Comparison of ENCODE assay signal across 26 cellular contexts in the genomic region with DNA sequence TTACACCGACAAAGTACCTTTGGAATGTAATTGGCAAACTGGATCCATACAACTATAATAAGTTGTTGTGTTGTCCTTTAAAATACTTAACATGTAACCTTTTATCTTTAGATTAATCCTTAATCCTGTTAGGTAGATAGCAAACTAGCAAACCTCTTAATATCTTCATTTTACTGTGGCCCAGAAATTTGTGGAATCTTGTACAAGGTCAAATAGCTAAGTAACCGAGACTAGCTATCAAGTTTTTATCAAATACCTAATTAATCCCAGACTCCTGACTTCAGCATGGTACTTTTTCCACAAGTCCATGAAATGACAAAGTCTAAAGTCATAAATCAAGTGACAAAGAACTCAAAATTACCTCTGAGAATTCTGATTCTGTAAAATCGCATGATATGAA. TPM values are rescaled to one million over a fixed set of nuclear protein-coding genes. Genes with fewer than 3 reads are reported as not detected.
DNase-seq lines count a peak whose midpoint lies in the region; ATAC-seq and TF ChIP-seq lines count a peak whose summit lies in the region.
"Had no signal": no experiment of that assay in that cellular context is flagged by ENCODE, and none has a peak within 500 bp of the region (broad histone marks: within the 10 kb centered on the region; RNA-seq: fewer than 3 reads in every experiment).

No MANE protein-coding gene starts in this region.

- WGBS in right lobe of liver (ENCODE audit: insufficient coverage, low coverage, low lambda C conversion rate, missing lambda C conversion rate): 33% methylated on average over 3 of the region's 3 CpGs

- H3K9me3 Mint-ChIP-seq in mesothelial cell of epicardium: no peaks in the 10 kb centered on the region
- H3K9me3 Mint-ChIP-seq in activated T-cell treated with anti-CD3 and anti-CD28 coated beads, Interleukin-2, amount 50 U/mL, for 4 hours: no peaks in the 10 kb centered on the region
- H3K9me3 Mint-ChIP-seq: CD4-positive, alpha-beta T cell had no signal

- intact Hi-C loops in right lobe of liver (cut with DNase I) (no loop called here), tibial artery (cut with DNase I; ENCODE audit: low total_unique reads) (no loop called here)

- DNase-seq in coronary artery (ENCODE audit: low spot score) (no peak), right lobe of liver (no peak), tibial artery (no peak), mesothelial cell of epicardium (ENCODE audit: low spot score in 2 of 2, unreplicated experiment in 2 of 2) (no peak), NOMO-1 treated with DMSO at 0.1 percent for 48 hours (lab: John Stamatoyannopoulos, UW; ENCODE audit: unreplicated experiment) (no peak)
- DNase-seq in activated T-cell treated with anti-CD3 and anti-CD28 coated beads, Interleukin-2, amount 50 U/mL, for 4 hours: no peak
- DNase-seq: AML-193; CD4-positive, alpha-beta T cell; GM23248; H7; Kasumi-1; NCI-H1105 treated with DMSO at 0.1 percent for 48 hours; NCI-H146; NCI-H2029; NCI-H446; NCI-H524 treated with DMSO at 0.1 percent for 48 hours; NCI-H82; NK-92 treated with Interleukin-12 subunit alpha and Interleukin-12 subunit beta, amount 100 ng/mL, for 24 hours; PC-9; SJCRH30 had no signal

- peak overlapping the region; percentile 3 for H3K4me3 ChIP-seq in coronary artery
- H3K4me3 ChIP-seq in right lobe of liver: peak overlapping the region in 1 of 3 donors; percentile 4
- no peak overlapping the region for H3K4me3 ChIP-seq in tibial artery
- H3K4me3 ChIP-seq: A549; BLaER1 treated with 17β-estradiol and CSF1 and Interleukin-3, amounts not matched to agents 10 nM and 100 nM; GM23248; K562; PC-9; SJCRH30 had no signal

- H3K27me3 ChIP-seq in right lobe of liver (no peaks in the 10 kb centered on the region), tibial artery (no peaks in the 10 kb centered on the region)
- H3K27me3 ChIP-seq: SJCRH30 had no signal

- H3K27ac ChIP-seq in angular gyrus (ENCODE audit: low read depth, low read length): peak overlapping the region; percentile 64
- H3K27ac ChIP-seq in coronary artery: no peak overlapping the region
- H3K27ac ChIP-seq in right lobe of liver: peak overlapping the region in 2 of 3 donors; percentile 15 to 37
- H3K27ac ChIP-seq in tibial artery: peak overlapping the region; percentile 26 to 76
- H3K27ac ChIP-seq: A549; BLaER1 treated with 17β-estradiol and CSF1 and Interleukin-3, amounts not matched to agents 10 nM and 100 nM; GM23248; PC-9; SJCRH30 had no signal

- peaks cover 0 to 74% (median 20%) of the 10 kb centered on the region in 4 donors for H3K4me1 ChIP-seq in right lobe of liver
- H3K4me1 ChIP-seq in tibial artery: peaks cover 0 to 63% (median 17%) of the 10 kb centered on the region in 4 donors

- TF ChIP-seq CTCF in coronary artery (IDR thresholded peaks at IDR 0.05) (no peak), right lobe of liver (IDR thresholded peaks at IDR 0.05) (no peak), tibial artery (IDR thresholded peaks at IDR 0.05) (no peak), mesothelial cell of epicardium (IDR thresholded peaks at IDR 0.05; ENCODE audit: unreplicated experiment) (no peak)

- H3K4me3 Mint-ChIP-seq in mesothelial cell of epicardium: no peak overlapping the region
- no peak overlapping the region for H3K4me3 Mint-ChIP-seq in activated T-cell treated with anti-CD3 and anti-CD28 coated beads, Interleukin-2, amount 50 U/mL, for 4 hours
- H3K4me3 Mint-ChIP-seq: CD4-positive, alpha-beta T cell had no signal

- TF ChIP-seq POLR2A in right lobe of liver (IDR thresholded peaks at IDR 0.05): no peak

- H3K36me3 ChIP-seq in right lobe of liver (peaks cover 0 to 8% (median 4%) of the 10 kb centered on the region in 4 donors), tibial artery (no peaks in the 10 kb centered on the region)
- H3K36me3 ChIP-seq: BLaER1 treated with 17β-estradiol and CSF1 and Interleukin-3, amounts not matched to agents 10 nM and 100 nM had no signal

- no peaks in the 10 kb centered on the region for H3K36me3 Mint-ChIP-seq in mesothelial cell of epicardium
- H3K36me3 Mint-ChIP-seq in activated T-cell treated with anti-CD3 and anti-CD28 coated beads, Interleukin-2, amount 50 U/mL, for 4 hours (ENCODE audit: insufficient read depth): no peaks in the 10 kb centered on the region

- H3K9me3 ChIP-seq in right lobe of liver: no peaks in the 10 kb centered on the region
- no peaks in the 10 kb centered on the region for H3K9me3 ChIP-seq in tibial artery
- H3K9me3 ChIP-seq: A549; BLaER1 treated with 17β-estradiol and CSF1 and Interleukin-3, amounts not matched to agents 10 nM and 100 nM; SJCRH30 had no signal

- H3K27ac Mint-ChIP-seq in mesothelial cell of epicardium: no peak overlapping the region
- H3K27ac Mint-ChIP-seq: CD4-positive, alpha-beta T cell had no signal

- peaks cover 16% of the 10 kb centered on the region for H3K4me1 Mint-ChIP-seq in mesothelial cell of epicardium
- peaks cover 21% of the 10 kb centered on the region for H3K4me1 Mint-ChIP-seq in activated T-cell treated with anti-CD3 and anti-CD28 coated beads, Interleukin-2, amount 50 U/mL, for 4 hours (ENCODE audit: low read depth)

- H3K27me3 Mint-ChIP-seq in mesothelial cell of epicardium (ENCODE audit: low read depth): peaks cover 38% of the 10 kb centered on the region
- H3K27me3 Mint-ChIP-seq in activated T-cell treated with anti-CD3 and anti-CD28 coated beads, Interleukin-2, amount 50 U/mL, for 4 hours (ENCODE audit: low read depth): peaks cover 58% of the 10 kb centered on the region

- no peak for ATAC-seq in right lobe of liver
- ATAC-seq in activated T-cell treated with anti-CD3 and anti-CD28 coated beads, Interleukin-2, amount 50 U/mL, for 4 hours: no peak
- ATAC-seq: A549, K562, Right ventricle myocardium inferior had no signal

RNA-seq across cellular contexts. Expression of a gene that starts 4.4 kb away (rescaled TPM):
- total RNA-seq in right lobe of liver (1,000 to 10,000 TPM in 1 of 6 experiments, 100 to 1,000 TPM in 5; 404 to 1,363 (median 579) TPM), mesothelial cell of epicardium (7.0 to 9.2 TPM (median 7.3 TPM) in 3 replicates)
- 1 to 10 TPM; 1.2 to 2.7 (median 1.7) TPM for total RNA-seq in activated T-cell treated with anti-CD3 and anti-CD28 coated beads, Interleukin-2, amount 50 U/mL, for 4 hours
- total RNA-seq: GM23248, HT1080 had no signal

Comparison
In these comparisons a context has a peak if more than half of its experiments do, and no peak if none do; other contexts are left out.
1. H3K27ac ChIP-seq: peak in angular gyrus (single experiment), right lobe of liver (2 of 3) and tibial artery (2 of 2); none in coronary artery (0 of 2).
2. RNA of a gene that starts 4.4 kb away (total RNA-seq): 404 to 1,363 TPM in right lobe of liver; 7.0 to 9.2 TPM in mesothelial cell of epicardium and 1.2 to 2.7 TPM in activated T-cell treated with anti-CD3 and anti-CD28 coated beads, Interleukin-2, amount 50 U/mL, for 4 hours; every median in the first group is over 10 times any median in the second.